ENCODE assay signal across 2 cellular contexts in the genomic region with DNA sequence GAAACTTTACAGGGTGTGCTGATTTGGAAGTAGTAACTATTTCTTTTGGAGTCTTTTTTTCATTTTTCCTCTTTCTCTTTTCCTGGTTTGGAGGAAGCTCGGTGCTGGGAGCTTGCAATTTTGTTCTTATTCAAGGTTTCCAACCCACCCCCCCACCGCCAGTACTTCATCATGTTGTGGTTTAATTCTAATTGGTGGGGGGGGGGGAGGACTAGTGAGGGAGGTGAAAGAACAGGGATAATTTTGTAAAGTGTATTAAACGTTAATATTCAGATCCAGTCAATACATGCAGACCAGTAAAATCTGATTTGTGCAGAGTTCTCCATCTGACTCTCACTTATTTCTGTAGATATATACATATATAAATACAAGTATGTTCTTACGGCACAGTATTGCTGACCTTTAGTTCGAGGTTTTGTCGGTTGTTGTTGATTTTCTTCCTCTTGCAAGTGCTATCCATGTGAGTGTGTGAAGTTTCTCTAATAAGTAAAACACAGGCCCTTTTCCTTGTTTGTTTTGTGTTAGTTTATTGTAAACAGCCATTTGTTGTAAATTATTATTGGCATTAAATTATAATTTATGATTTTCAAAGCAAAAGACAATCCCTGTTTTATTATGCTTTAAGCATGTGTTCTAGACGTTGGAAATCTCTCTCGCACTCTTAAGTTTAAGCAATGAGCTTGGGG.
TF ChIP-seq lines count a peak whose summit lies in the region.

No MANE protein-coding gene starts in this region.

TF ChIP-seq in A549, 52 proteins besides CTCF, POLR2A, EP300 and RAD21:
- TF ChIP-seq, protein P1, sequence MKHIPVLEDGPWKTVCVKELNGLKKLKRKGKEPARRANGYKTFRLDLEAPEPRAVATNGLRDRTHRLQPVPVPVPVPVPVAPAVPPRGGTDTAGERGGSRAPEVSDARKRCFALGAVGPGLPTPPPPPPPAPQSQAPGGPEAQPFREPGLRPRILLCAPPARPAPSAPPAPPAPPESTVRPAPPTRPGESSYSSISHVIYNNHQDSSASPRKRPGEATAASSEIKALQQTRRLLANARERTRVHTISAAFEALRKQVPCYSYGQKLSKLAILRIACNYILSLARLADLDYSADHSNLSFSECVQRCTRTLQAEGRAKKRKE (CRISPR knock-in tag; IDR thresholded peaks at IDR 0.05; ENCODE audit: low read depth): no peak
- TF ChIP-seq ZC3H11A (IDR thresholded peaks at IDR 0.05) (no peak; the same call in 1 of the 2 replicates), SMC3 (IDR thresholded peaks at IDR 0.05) (no peak), NPAS2 (CRISPR knock-in tag; IDR thresholded peaks at IDR 0.05; ENCODE audit: borderline replicate concordance) (no peak), BHLHE40 (IDR thresholded peaks at IDR 0.05; ENCODE audit: low read depth, low read length) (no peak), RCOR1 (IDR thresholded peaks at IDR 0.05; ENCODE audit: low read depth, low read length) (no peak), RNF2 (IDR thresholded peaks at IDR 0.05; ENCODE audit: borderline replicate concordance, low read depth) (no peak), JUNB (IDR thresholded peaks at IDR 0.05) (no peak), ESRRA (IDR thresholded peaks at IDR 0.05; ENCODE audit: borderline replicate concordance, low read length) (no peak), TP53 (CRISPR knock-in tag; IDR thresholded peaks at IDR 0.05) (no peak)
- TF ChIP-seq, protein P2, sequence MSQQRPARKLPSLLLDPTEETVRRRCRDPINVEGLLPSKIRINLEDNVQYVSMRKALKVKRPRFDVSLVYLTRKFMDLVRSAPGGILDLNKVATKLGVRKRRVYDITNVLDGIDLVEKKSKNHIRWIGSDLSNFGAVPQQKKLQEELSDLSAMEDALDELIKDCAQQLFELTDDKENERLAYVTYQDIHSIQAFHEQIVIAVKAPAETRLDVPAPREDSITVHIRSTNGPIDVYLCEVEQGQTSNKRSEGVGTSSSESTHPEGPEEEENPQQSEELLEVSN (IDR thresholded peaks at IDR 0.05; ENCODE audit: borderline replicate concordance, low read depth): no peak
- TF ChIP-seq, protein P3, sequence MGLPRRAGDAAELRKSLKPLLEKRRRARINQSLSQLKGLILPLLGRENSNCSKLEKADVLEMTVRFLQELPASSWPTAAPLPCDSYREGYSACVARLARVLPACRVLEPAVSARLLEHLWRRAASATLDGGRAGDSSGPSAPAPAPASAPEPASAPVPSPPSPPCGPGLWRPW (IDR thresholded peaks at IDR 0.05): no peak
- TF ChIP-seq, protein P4, sequence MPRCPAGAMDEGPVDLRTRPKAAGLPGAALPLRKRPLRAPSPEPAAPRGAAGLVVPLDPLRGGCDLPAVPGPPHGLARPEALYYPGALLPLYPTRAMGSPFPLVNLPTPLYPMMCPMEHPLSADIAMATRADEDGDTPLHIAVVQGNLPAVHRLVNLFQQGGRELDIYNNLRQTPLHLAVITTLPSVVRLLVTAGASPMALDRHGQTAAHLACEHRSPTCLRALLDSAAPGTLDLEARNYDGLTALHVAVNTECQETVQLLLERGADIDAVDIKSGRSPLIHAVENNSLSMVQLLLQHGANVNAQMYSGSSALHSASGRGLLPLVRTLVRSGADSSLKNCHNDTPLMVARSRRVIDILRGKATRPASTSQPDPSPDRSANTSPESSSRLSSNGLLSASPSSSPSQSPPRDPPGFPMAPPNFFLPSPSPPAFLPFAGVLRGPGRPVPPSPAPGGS (IDR thresholded peaks at IDR 0.05): no peak

TF ChIP-seq in H1, 55 proteins besides CTCF, POLR2A, EP300 and RAD21:
- TF ChIP-seq SUZ12 (IDR thresholded peaks at IDR 0.05; ENCODE audit: low read length) (no peak), CTBP2 (IDR thresholded peaks at IDR 0.05; ENCODE audit: borderline replicate concordance, insufficient read depth, insufficient read length, low read length) (no peak), POU5F1 (IDR thresholded peaks at IDR 0.05; ENCODE audit: low read depth, low read length) (no peak), KDM4A (IDR thresholded peaks at IDR 0.05; ENCODE audit: low read depth, low read length, severe bottlenecking) (no peak), TAF7 (optimal IDR thresholded peaks at IDR 0.05; ENCODE audit: borderline replicate concordance, low read depth, low read length) (no peak)
TF ChIP-seq in H1: peak in this region for 0.
